Comparison of ENCODE assay signal across 3 cellular contexts in genomic region chr1:11040105-11040429, GRCh38. TPM values are rescaled to one million over a fixed set of nuclear protein-coding genes. Genes with fewer than 3 reads are reported as not detected.
"Had no signal": no experiment of that assay in that cellular context is flagged by ENCODE, and none has a peak within 500 bp of the region (broad histone marks: within the 10 kb centered on the region; RNA-seq: fewer than 3 reads in every experiment).

No MANE protein-coding gene starts in this region.

RNA-seq across cellular contexts. Expression of gene MASP2, which starts 7.0 kb away (rescaled TPM):
- total RNA-seq: LHCN-M2, M059J, NCI-H460 had no signal
